In the genomic region with DNA sequence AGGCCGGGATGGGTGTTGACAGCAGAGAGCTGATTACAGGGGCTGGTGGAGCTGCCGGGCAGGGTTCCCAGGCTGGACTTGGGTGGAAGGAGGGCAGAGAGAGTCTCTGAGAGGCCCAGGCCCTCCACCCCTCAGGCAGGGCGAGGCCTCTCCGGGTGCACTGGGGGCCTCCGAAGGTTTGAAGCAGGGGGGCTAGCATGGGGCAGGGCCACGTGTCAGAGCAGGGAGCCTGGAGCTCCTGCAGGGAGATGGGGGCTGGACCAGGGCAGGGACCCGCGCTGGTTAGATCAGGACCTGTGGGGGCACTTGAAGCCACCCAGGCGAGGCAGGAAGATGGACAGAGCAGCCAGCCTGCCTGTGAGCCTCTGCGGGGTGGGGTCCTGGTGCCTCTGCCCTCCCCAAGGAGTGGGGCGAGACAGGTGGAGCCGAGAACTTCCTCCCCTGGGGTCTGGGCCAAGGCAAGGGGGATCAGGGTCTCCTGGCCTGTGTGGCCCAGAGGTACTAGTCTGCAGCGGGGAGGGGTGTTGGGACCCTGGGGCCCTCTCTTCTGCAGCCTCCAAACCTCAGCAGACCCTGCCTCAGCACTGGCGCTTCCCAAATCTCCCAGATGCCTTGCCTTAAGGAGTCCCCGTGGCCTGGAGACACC, we compare ENCODE assay signal across 9 cellular contexts. TPM values are rescaled to one million over a fixed set of nuclear protein-coding genes. Genes with fewer than 3 reads are reported as not detected.
DNase-seq lines count a peak whose midpoint lies in the region; ATAC-seq and TF ChIP-seq lines count a peak whose summit lies in the region.
"Had no signal": no experiment of that assay in that cellular context is flagged by ENCODE, and none has a peak within 500 bp of the region (broad histone marks: within the 10 kb centered on the region; RNA-seq: fewer than 3 reads in every experiment).

No MANE protein-coding gene starts in this region.

- DNase-seq in stimulated activated naive CD8-positive, alpha-beta T cell treated with anti-CD3 and anti-CD28 coated beads, Interleukin-15, Interleukin-2, amounts not matched to agents 100 U/mL and 50 U/mL, for 24 hours = no peak
- DNase-seq in breast epithelium (ENCODE audit: low spot score in 2 of 2) (no peak), mesendoderm (no peak), aorta (peak in 1 of 2 donors; percentile 49), caudate nucleus (lab: John Stamatoyannopoulos, UW) (no peak), H4 (ENCODE audit: low spot score) (no peak)
- DNase-seq: DMS79 treated with DMSO at 0.1 percent for 48 hours had no signal

- no peak overlapping the region for H2AK5ac ChIP-seq in mesendoderm (ENCODE audit: low read length)

- peaks cover 9% of the 10 kb centered on the region for H3K4me1 Mint-ChIP-seq in stimulated activated naive CD8-positive, alpha-beta T cell treated with anti-CD3 and anti-CD28 coated beads, Interleukin-15, Interleukin-2, amounts not matched to agents 100 ng/mL and 50 ng/mL, for 24 hours (ENCODE audit: low read depth)

- no peak overlapping the region for H3K18ac ChIP-seq in mesendoderm (ENCODE audit: low read length)

- H4K5ac ChIP-seq in mesendoderm (ENCODE audit: low read length) = no peak overlapping the region

- no peaks in the 10 kb centered on the region for H3K9me3 Mint-ChIP-seq in stimulated activated naive CD8-positive, alpha-beta T cell treated with anti-CD3 and anti-CD28 coated beads, Interleukin-15, Interleukin-2, amounts not matched to agents 100 ng/mL and 50 ng/mL, for 24 hours

- no peak overlapping the region for H2BK5ac ChIP-seq in mesendoderm (ENCODE audit: low read length)

- no peaks in the 10 kb centered on the region for H3K36me3 ChIP-seq in breast epithelium
- H3K36me3 ChIP-seq in mesendoderm (ENCODE audit: control insufficient read depth, insufficient read depth, low read length) = no peaks in the 10 kb centered on the region
- no peaks in the 10 kb centered on the region for H3K36me3 ChIP-seq in aorta (ENCODE audit: control insufficient read depth in 1 of 2, insufficient read depth in 2 of 2, low read length in 1 of 2)

- H3K9ac ChIP-seq in mesendoderm (ENCODE audit: low read length) = no peak overlapping the region

- no peak for TF ChIP-seq CTCF in breast epithelium (IDR thresholded peaks at IDR 0.05)

- H3K23ac ChIP-seq in mesendoderm (ENCODE audit: low read length) = no peak overlapping the region

- peak overlapping the region; percentile 77 for H3K4me3 Mint-ChIP-seq in stimulated activated naive CD8-positive, alpha-beta T cell treated with anti-CD3 and anti-CD28 coated beads, Interleukin-15, Interleukin-2, amounts not matched to agents 100 ng/mL and 50 ng/mL, for 24 hours

- no peak for TF ChIP-seq POLR2A in breast epithelium (IDR thresholded peaks at IDR 0.05)

- no CpG with 5 or more reads among the region's 15 CpGs for WGBS in mesendoderm (ENCODE audit: extremely low coverage, insufficient coverage, low lambda C conversion rate)
- WGBS in aorta, 2 donors = 69 to 73% methylated on average over 15 of the region's 15 CpGs

- H3K79me1 ChIP-seq in mesendoderm (ENCODE audit: low read length) = no peaks in the 10 kb centered on the region

- ATAC-seq in stimulated activated naive CD8-positive, alpha-beta T cell treated with anti-CD3 and anti-CD28 coated beads, Interleukin-15, Interleukin-2, amounts not matched to agents 100 U/mL and 50 U/mL, for 24 hours = no peak
- ATAC-seq in aorta (ENCODE audit: low FRiP score) (peak; percentile 17), HG03460 (IDR thresholded peaks at IDR 0.05; ENCODE audit: unreplicated experiment) (no peak)

- H3K56ac ChIP-seq in mesendoderm (ENCODE audit: low read length) = no peak overlapping the region

- peak overlapping the region; percentile 67 for H3K27ac Mint-ChIP-seq in stimulated activated naive CD8-positive, alpha-beta T cell treated with anti-CD3 and anti-CD28 coated beads, Interleukin-15, Interleukin-2, amounts not matched to agents 100 ng/mL and 50 ng/mL, for 24 hours

- no peaks in the 10 kb centered on the region for H3K79me2 ChIP-seq in mesendoderm (ENCODE audit: control insufficient read depth, insufficient read depth, low read length)

- H3K36me3 Mint-ChIP-seq in stimulated activated naive CD8-positive, alpha-beta T cell treated with anti-CD3 and anti-CD28 coated beads, Interleukin-15, Interleukin-2, amounts not matched to agents 100 ng/mL and 50 ng/mL, for 24 hours (ENCODE audit: low read depth) = no peaks in the 10 kb centered on the region

- no peaks in the 10 kb centered on the region for H3K27me3 ChIP-seq in breast epithelium
- peaks cover 9% of the 10 kb centered on the region for H3K27me3 ChIP-seq in mesendoderm (ENCODE audit: insufficient read depth, low read length, poor library complexity)
- no peaks in the 10 kb centered on the region for H3K27me3 ChIP-seq in aorta (ENCODE audit: control insufficient read depth in 1 of 2, insufficient read depth in 2 of 2, low read length in 1 of 2)

- H3K4me1 ChIP-seq in breast epithelium (no peaks in the 10 kb centered on the region), mesendoderm (ENCODE audit: control insufficient read depth, low read depth, low read length) (no peaks in the 10 kb centered on the region), aorta (ENCODE audit: control insufficient read depth in 1 of 2, insufficient read depth in 2 of 2, low read length in 2 of 2) (no peaks in the 10 kb centered on the region)

- no peak overlapping the region for H2BK120ac ChIP-seq in mesendoderm (ENCODE audit: low read depth, low read length)

- H3K4me3 ChIP-seq in breast epithelium = peak overlapping the region in 2 of 3 donors; percentile 64 to 88
- H3K4me3 ChIP-seq in mesendoderm (ENCODE audit: low read length) = no peak overlapping the region
- H3K4me3 ChIP-seq in aorta (ENCODE audit: low read length in 2 of 2) = no peak overlapping the region

- intact Hi-C loops in breast epithelium (cut with DNase I; ENCODE audit: low total_unique reads) (no loop called here), aorta (cut with DNase I) (no loop called here)

- peak overlapping the region; percentile 13 for H3K4me2 ChIP-seq in mesendoderm (ENCODE audit: low read length)

- H3K4ac ChIP-seq in mesendoderm (ENCODE audit: low read depth, low read length) = no peak overlapping the region

- H3K27ac ChIP-seq in breast epithelium (no peak overlapping the region), mesendoderm (ENCODE audit: low read depth, low read length) (no peak overlapping the region), aorta (ENCODE audit: low read depth in 1 of 2, low read length in 2 of 2) (no peak overlapping the region), caudate nucleus (ENCODE audit: low read depth, low read length) (no peak overlapping the region)

- peaks cover 29% of the 10 kb centered on the region for H3K27me3 Mint-ChIP-seq in stimulated activated naive CD8-positive, alpha-beta T cell treated with anti-CD3 and anti-CD28 coated beads, Interleukin-15, Interleukin-2, amounts not matched to agents 100 ng/mL and 50 ng/mL, for 24 hours

- H3K9me3 ChIP-seq in breast epithelium (no peaks in the 10 kb centered on the region), aorta (ENCODE audit: control insufficient read depth, low read length) (no peaks in the 10 kb centered on the region)

- no peak overlapping the region for H2BK15ac ChIP-seq in mesendoderm (replicated peaks; ENCODE audit: low read depth)

- H4K8ac ChIP-seq in mesendoderm (ENCODE audit: low read depth, low read length) = no peak overlapping the region

RNA-seq across cellular contexts. Expression of a gene that starts 0.9 kb away (rescaled TPM):
- 1 to 10 TPM in 2 of 3 donors, under 1 TPM in 1; 0.64 to 2.0 (median 1.8) TPM for total RNA-seq in breast epithelium
- 1.1 TPM for polyA plus RNA-seq in mesendoderm (2013, experiment 1 of 2)
- 1.1 TPM for polyA plus RNA-seq in mesendoderm (2013, experiment 2 of 2)
- total RNA-seq in aorta = 1 to 10 TPM in 1 of 2 donors, under 1 TPM in 1; 0.62 to 1.2 TPM
- 1 to 10 TPM in 1 of 2 donors, under 1 TPM in 1; 0.97 to 1.4 TPM for polyA plus RNA-seq in aorta
- total RNA-seq in H4 (2014; rRNA removed; shearing (Covaris generic)) = 4.2 and 4.4 TPM in 2 replicates

RNA-seq across cellular contexts. Expression of a gene that starts 14.3 kb away (rescaled TPM):
- total RNA-seq in breast epithelium = 10 to 100 TPM; 17.3 to 35.7 (median 28.2) TPM
- polyA plus RNA-seq in mesendoderm (2013, experiment 1 of 2) = 34.7 TPM
- polyA plus RNA-seq in mesendoderm (2013, experiment 2 of 2) = 35.7 TPM
- total RNA-seq in aorta = 10 to 100 TPM; 27.1 to 33.4 TPM
- 10 to 100 TPM; 13.5 to 53.2 TPM for polyA plus RNA-seq in aorta
- 13.7 and 17.2 TPM in 2 replicates for total RNA-seq in H4 (2014; rRNA removed; shearing (Covaris generic))

RNA-seq across cellular contexts. Expression of a gene that starts 29.4 kb away (rescaled TPM):
- total RNA-seq in breast epithelium (10 to 100 TPM; 24.3 to 32.3 (median 31.8) TPM), aorta (10 to 100 TPM; 14.2 to 21.6 TPM)
- polyA plus RNA-seq in mesendoderm (2013, experiment 1 of 2) = 8.4 TPM
- polyA plus RNA-seq in mesendoderm (2013, experiment 2 of 2) = 8.9 TPM
- polyA plus RNA-seq in aorta = 100 to 1,000 TPM in 1 of 2 donors, 10 to 100 TPM in 1; 11.6 to 105 TPM
- 13.4 and 19.6 TPM in 2 replicates for total RNA-seq in H4 (2014; rRNA removed; shearing (Covaris generic))

Comparison
In these comparisons a context has a peak if more than half of its experiments do, and no peak if none do; other contexts are left out.
1. H3K4me3 ChIP-seq: peak in breast epithelium (2 of 3); none in mesendoderm (single experiment) and aorta (0 of 2).